24 cellular contexts compared by ENCODE assay signal in the genomic region with DNA sequence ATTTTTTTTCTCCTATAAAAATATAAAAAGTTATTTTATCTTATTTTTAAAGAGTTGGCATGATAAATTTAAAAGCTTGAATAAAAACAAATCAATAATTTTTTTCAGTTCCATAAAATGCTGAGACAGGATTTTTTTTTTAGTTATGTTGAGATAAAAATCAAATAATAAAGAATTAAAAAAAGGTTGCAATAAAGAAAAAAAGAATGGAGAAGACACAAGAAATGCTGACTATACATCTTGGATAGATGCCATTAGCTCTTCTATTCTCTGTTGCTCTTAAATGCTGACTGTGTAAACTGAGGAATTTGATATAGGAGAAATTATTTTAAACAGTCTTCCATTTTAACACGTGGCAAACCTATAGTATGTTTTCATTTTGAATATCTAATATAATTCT.
"Had no signal": no experiment of that assay in that cellular context is flagged by ENCODE, and none has a peak within 500 bp of the region (broad histone marks: within the 10 kb centered on the region; RNA-seq: fewer than 3 reads in every experiment).

No MANE protein-coding gene starts in this region.

- H3K9me3 ChIP-seq: left lung, lower lobe of right lung, neutrophil, psoas muscle, right atrium auricular region, suprapubic skin, thoracic aorta, tibial nerve, uterus had no signal

- ATAC-seq: left colon; left lung; lower lobe of right lung; naive thymus-derived CD8-positive, alpha-beta T cell; psoas muscle; sciatic nerve; stimulated activated effector memory CD8-positive, alpha-beta T cell treated with anti-CD3 and anti-CD28 coated beads, Interleukin-12 subunit alpha, Interleukin-12 subunit beta, amount 100 ng/mL, for 72 hours had no signal

- H3K4me3 ChIP-seq: left lung, lower lobe of right lung, psoas muscle, right atrium auricular region, skin epidermis, spleen, suprapubic skin, thoracic aorta, tibial nerve, uterus had no signal

- H3K36me3 ChIP-seq: left lung, lower lobe of right lung, neutrophil, right atrium auricular region, spleen, suprapubic skin, thoracic aorta, tibial nerve, uterus had no signal

- H3K9ac ChIP-seq: parathyroid adenoma had no signal

- H3K27ac ChIP-seq: left lung, lower lobe of right lung, neutrophil, parathyroid adenoma, psoas muscle, right atrium auricular region, skin epidermis, spleen, suprapubic skin, thoracic aorta, tibial nerve, uterus had no signal

- DNase-seq: hippocampal formation; islet precursor cell; kidney glomerular epithelial cell; left colon; left lung; lower lobe of right lung; mammary epithelial cell; mesenchymal stem cell; naive thymus-derived CD8-positive, alpha-beta T cell; occipital lobe; psoas muscle; spleen; stimulated activated CD4-positive, alpha-beta T cell treated with anti-CD3 and anti-CD28 coated beads, Interleukin-4, amount 100 ng/mL, for 24 hours; stimulated activated naive CD4-positive, alpha-beta T cell; uterus had no signal
